Comparison of ENCODE assay signal across 1 cellular context in genomic region chr10:133048306-133048705, GRCh38.
TF ChIP-seq lines count a peak whose summit lies in the region.

No MANE protein-coding gene starts in this region.

TF ChIP-seq in WTC11, 78 proteins besides CTCF, POLR2A, EP300 and RAD21 (continued from another document):
- TF ChIP-seq, protein P1, sequence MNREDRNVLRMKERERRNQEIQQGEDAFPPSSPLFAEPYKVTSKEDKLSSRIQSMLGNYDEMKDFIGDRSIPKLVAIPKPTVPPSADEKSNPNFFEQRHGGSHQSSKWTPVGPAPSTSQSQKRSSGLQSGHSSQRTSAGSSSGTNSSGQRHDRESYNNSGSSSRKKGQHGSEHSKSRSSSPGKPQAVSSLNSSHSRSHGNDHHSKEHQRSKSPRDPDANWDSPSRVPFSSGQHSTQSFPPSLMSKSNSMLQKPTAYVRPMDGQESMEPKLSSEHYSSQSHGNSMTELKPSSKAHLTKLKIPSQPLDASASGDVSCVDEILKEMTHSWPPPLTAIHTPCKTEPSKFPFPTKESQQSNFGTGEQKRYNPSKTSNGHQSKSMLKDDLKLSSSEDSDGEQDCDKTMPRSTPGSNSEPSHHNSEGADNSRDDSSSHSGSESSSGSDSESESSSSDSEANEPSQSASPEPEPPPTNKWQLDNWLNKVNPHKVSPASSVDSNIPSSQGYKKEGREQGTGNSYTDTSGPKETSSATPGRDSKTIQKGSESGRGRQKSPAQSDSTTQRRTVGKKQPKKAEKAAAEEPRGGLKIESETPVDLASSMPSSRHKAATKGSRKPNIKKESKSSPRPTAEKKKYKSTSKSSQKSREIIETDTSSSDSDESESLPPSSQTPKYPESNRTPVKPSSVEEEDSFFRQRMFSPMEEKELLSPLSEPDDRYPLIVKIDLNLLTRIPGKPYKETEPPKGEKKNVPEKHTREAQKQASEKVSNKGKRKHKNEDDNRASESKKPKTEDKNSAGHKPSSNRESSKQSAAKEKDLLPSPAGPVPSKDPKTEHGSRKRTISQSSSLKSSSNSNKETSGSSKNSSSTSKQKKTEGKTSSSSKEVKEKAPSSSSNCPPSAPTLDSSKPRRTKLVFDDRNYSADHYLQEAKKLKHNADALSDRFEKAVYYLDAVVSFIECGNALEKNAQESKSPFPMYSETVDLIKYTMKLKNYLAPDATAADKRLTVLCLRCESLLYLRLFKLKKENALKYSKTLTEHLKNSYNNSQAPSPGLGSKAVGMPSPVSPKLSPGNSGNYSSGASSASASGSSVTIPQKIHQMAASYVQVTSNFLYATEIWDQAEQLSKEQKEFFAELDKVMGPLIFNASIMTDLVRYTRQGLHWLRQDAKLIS (CRISPR knock-in tag; IDR thresholded peaks at IDR 0.05; ENCODE audit: borderline replicate concordance): no peak
- TF ChIP-seq FOXJ3 (CRISPR knock-in tag; IDR thresholded peaks at IDR 0.05; ENCODE audit: borderline replicate concordance) (no peak), ZMAT4 (CRISPR knock-in tag; IDR thresholded peaks at IDR 0.05) (no peak), ZNF121 (CRISPR knock-in tag; IDR thresholded peaks at IDR 0.05) (no peak), ZNF425 (CRISPR knock-in tag; conservative IDR thresholded peaks at IDR 0.05) (no peak), ELF4 (CRISPR knock-in tag; IDR thresholded peaks at IDR 0.05; ENCODE audit: low read depth) (no peak)
